ENCODE assay signal across 1 cellular context in genomic region chr1:52949602-52950001, GRCh38. TPM values are rescaled to one million over a fixed set of nuclear protein-coding genes. Genes with fewer than 3 reads are reported as not detected.
"Had no signal": no experiment of that assay in that cellular context is flagged by ENCODE, and none has a peak within 500 bp of the region (broad histone marks: within the 10 kb centered on the region; RNA-seq: fewer than 3 reads in every experiment).

No MANE protein-coding gene starts in this region.

RNA-seq across cellular contexts. Expression of gene ECHDC2, which starts 28.1 kb away (rescaled TPM):
- total RNA-seq: G401 had no signal
